ENCODE assay signal across 8 cellular contexts in the genomic region with DNA sequence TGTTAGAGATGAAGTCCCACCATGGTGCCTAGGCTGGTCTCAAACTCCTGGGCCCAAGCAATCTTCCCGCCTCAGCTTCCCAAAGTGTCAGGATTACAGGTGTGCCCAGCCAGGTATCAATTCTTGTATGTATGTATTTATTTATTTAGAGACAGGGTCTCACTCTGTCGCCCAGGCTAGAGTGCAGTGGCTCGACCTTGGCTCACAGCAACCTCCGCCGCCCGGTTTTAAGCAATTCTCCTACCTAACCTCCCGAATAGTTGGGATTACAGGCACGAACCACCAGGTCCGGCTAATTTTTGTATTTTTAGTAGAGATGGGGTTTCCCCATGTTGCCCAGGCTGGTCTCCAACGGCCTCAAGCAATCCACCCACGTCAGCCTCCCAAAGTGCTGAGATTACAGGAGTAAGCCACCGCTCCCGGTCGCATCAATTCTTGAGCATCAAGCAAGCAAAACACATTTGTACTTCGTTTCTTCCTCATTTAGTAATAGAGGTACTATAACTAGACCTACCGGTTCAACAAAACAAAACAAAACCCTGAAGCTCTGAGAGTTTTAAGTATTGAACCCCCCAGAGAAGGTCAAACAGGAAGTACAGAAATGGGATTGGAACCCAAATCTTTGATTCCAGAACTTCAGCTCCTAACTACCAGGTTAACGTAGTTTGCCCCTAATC.
A peak's percentile ranks its signal among the peaks of the same experiment; 100 is the strongest.
DNase-seq lines count a peak whose midpoint lies in the region; ATAC-seq, FAIRE-seq and TF ChIP-seq lines count a peak whose summit lies in the region.

No MANE protein-coding gene starts in this region.

- no peaks in the 10 kb centered on the region for H3K9me3 ChIP-seq in neuron (ENCODE audit: low read length)

- no peak for TF ChIP-seq CTCF in C4-2B (conservative IDR thresholded peaks at IDR 0.05)
- no peak for TF ChIP-seq CTCF in epithelial cell of esophagus (IDR thresholded peaks at IDR 0.05; ENCODE audit: insufficient read depth, low read depth, low read length, missing control alignments)
- no peak for TF ChIP-seq CTCF in D721Med (IDR thresholded peaks at IDR 0.05; ENCODE audit: insufficient read depth, missing control alignments)

- H2AFZ ChIP-seq in neuron (ENCODE audit: low read depth, low read length), result peak overlapping the region; percentile 50

- H3K4me3 ChIP-seq in epithelial cell of esophagus (ENCODE audit: low read length) (peak overlapping the region; percentile 86), neuron (ENCODE audit: low read length) (peak overlapping the region; percentile 41)

- DNase-seq in RPMI8226, result peak; percentile 59
- peak; percentile 79 for DNase-seq in epithelial cell of esophagus (ENCODE audit: low read depth)
- no peak for DNase-seq in D721Med (ENCODE audit: insufficient read length, low spot score)

- peak; percentile 15 for ATAC-seq in GM21515 (IDR thresholded peaks at IDR 0.05; ENCODE audit: unreplicated experiment)
- no peak for ATAC-seq in HG03045 (IDR thresholded peaks at IDR 0.05; ENCODE audit: unreplicated experiment)
- ATAC-seq in HG03196 (IDR thresholded peaks at IDR 0.05; ENCODE audit: unreplicated experiment), result no peak

- no peaks in the 10 kb centered on the region for H3K27me3 ChIP-seq in neuron (ENCODE audit: insufficient read depth, low read length)

- peak overlapping the region; percentile 74 for H3K27ac ChIP-seq in C4-2B

- peaks cover 14% of the 10 kb centered on the region for H3K4me1 ChIP-seq in neuron (ENCODE audit: insufficient read depth, low read length)

- peaks cover 20% of the 10 kb centered on the region for H3K36me3 ChIP-seq in neuron (ENCODE audit: insufficient read depth, low read length)

- FAIRE-seq in D721Med (lab: Jason Lieb, UNC), result no peak
